Comparison of ENCODE assay signal across 1 cellular context in genomic region chr5:10353241-10354047, GRCh38.
TF ChIP-seq lines count a peak whose summit lies in the region.

MARCHF6 (plus strand) TSS chr5:10353695; CDS start chr5:10353899, 204 bp downstream.

TF ChIP-seq in A549, 52 proteins besides CTCF, POLR2A, EP300 and RAD21 (continued from another document):
- TF ChIP-seq ESRRA (IDR thresholded peaks at IDR 0.05; ENCODE audit: borderline replicate concordance, low read length) (no peak), CEBPB (IDR thresholded peaks at IDR 0.05) (no peak), PBX3 (IDR thresholded peaks at IDR 0.05) (0 out of 2 replicates have a peak, but pooled peaks have one; percentile 6), RFX5 (IDR thresholded peaks at IDR 0.05) (no peak), CBX8 (IDR thresholded peaks at IDR 0.05) (no peak), CHD2 (IDR thresholded peaks at IDR 0.05; ENCODE audit: low read length, partially characterized antibody) (peak; percentile 3), NPAS2 (CRISPR knock-in tag; IDR thresholded peaks at IDR 0.05; ENCODE audit: borderline replicate concordance) (no peak), HOXB5 (CRISPR knock-in tag; IDR thresholded peaks at IDR 0.05) (no peak), HMGXB4 (CRISPR knock-in tag; IDR thresholded peaks at IDR 0.05; ENCODE audit: borderline replicate concordance) (no peak), E2F6 (IDR thresholded peaks at IDR 0.05; ENCODE audit: borderline replicate concordance, low read depth) (peak; percentile 74), RARB (CRISPR knock-in tag; IDR thresholded peaks at IDR 0.05) (no peak), POLR2AphosphoS2 (conservative IDR thresholded peaks at IDR 0.05; ENCODE audit: low read length) (no peak), SMC3 (IDR thresholded peaks at IDR 0.05) (no peak), HOXB13 (CRISPR knock-in tag; IDR thresholded peaks at IDR 0.05; ENCODE audit: low read depth) (no peak), CBX2 (IDR thresholded peaks at IDR 0.05; ENCODE audit: borderline replicate concordance, low read depth) (no peak), ZSCAN20 (CRISPR knock-in tag; IDR thresholded peaks at IDR 0.05) (no peak), HEYL (CRISPR knock-in tag; IDR thresholded peaks at IDR 0.05) (no peak), USF2 (IDR thresholded peaks at IDR 0.05) (no peak), JUN (IDR thresholded peaks at IDR 0.05) (peak; percentile 85 to 95; a peak in 3 of 5 replicates), EHMT2 (IDR thresholded peaks at IDR 0.05; ENCODE audit: low read depth) (no peak), CHD4 (IDR thresholded peaks at IDR 0.05; ENCODE audit: borderline replicate concordance) (no peak), JUNB (IDR thresholded peaks at IDR 0.05) (no peak)
TF ChIP-seq in A549: peak in this region for 9.
